ENCODE assay signal across 1 cellular context in genomic region chr3:58013099-58013498, GRCh38.
TF ChIP-seq lines count a peak whose summit lies in the region.

No MANE protein-coding gene starts in this region.

TF ChIP-seq in GM23338, 12 proteins besides CTCF, POLR2A, EP300 and RAD21:
- no peak for TF ChIP-seq REST (IDR thresholded peaks at IDR 0.05; ENCODE audit: unreplicated experiment)
- TF ChIP-seq EZH2 (IDR thresholded peaks at IDR 0.05; ENCODE audit: low read depth, unreplicated experiment) = no peak
- no peak for TF ChIP-seq ETS1 (IDR thresholded peaks at IDR 0.05)
- no peak for TF ChIP-seq ZNF114 (CRISPR knock-in tag; IDR thresholded peaks at IDR 0.05)
- TF ChIP-seq ZNF462 (CRISPR knock-in tag; IDR thresholded peaks at IDR 0.05) = no peak
- no peak for TF ChIP-seq ZNF331 (CRISPR knock-in tag; IDR thresholded peaks at IDR 0.05; ENCODE audit: low read depth)
- no peak for TF ChIP-seq EZH2phosphoT487 (IDR thresholded peaks at IDR 0.05; ENCODE audit: unreplicated experiment)
- no peak for TF ChIP-seq STAT1 (IDR thresholded peaks at IDR 0.05; ENCODE audit: unreplicated experiment)
- TF ChIP-seq JUNB (IDR thresholded peaks at IDR 0.05; ENCODE audit: unreplicated experiment) = no peak
- TF ChIP-seq NANOG (IDR thresholded peaks at IDR 0.05; ENCODE audit: borderline replicate concordance) = no peak
- no peak for TF ChIP-seq CREB1 (CRISPR knock-in tag; IDR thresholded peaks at IDR 0.05; ENCODE audit: low read depth)
- no peak for TF ChIP-seq POLR2AphosphoS5 (IDR thresholded peaks at IDR 0.05; ENCODE audit: low read depth)
